Comparison of ENCODE assay signal across 1 cellular context in the genomic region with DNA sequence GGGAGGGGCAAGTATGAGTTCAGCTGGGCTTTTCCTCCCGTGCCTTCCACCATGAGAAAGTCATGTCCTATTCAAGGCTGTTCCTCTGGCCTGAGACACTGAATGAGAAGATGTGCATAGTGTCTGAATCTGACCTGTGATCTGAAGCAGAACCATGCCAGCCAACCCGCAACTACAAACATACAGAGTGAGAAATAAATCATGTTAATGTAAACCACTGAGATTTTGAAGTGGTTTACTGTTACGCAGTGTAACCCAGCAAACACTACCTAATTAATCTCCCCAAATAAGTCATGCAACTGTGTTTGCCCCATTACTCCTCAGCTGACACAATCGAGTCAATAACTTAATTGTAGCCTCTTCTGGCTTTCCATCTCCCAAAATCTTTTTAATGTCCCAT.
TF ChIP-seq lines count a peak whose summit lies in the region.

No MANE protein-coding gene starts in this region.

TF ChIP-seq in GM12878, 131 proteins besides CTCF, POLR2A, EP300 and RAD21 (continued from another document):
- TF ChIP-seq, protein P1, sequence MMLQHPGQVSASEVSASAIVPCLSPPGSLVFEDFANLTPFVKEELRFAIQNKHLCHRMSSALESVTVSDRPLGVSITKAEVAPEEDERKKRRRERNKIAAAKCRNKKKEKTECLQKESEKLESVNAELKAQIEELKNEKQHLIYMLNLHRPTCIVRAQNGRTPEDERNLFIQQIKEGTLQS (IDR thresholded peaks at IDR 0.05; ENCODE audit: borderline replicate concordance, extremely low read depth, low read depth, low read length): no peak
- TF ChIP-seq, protein P2, sequence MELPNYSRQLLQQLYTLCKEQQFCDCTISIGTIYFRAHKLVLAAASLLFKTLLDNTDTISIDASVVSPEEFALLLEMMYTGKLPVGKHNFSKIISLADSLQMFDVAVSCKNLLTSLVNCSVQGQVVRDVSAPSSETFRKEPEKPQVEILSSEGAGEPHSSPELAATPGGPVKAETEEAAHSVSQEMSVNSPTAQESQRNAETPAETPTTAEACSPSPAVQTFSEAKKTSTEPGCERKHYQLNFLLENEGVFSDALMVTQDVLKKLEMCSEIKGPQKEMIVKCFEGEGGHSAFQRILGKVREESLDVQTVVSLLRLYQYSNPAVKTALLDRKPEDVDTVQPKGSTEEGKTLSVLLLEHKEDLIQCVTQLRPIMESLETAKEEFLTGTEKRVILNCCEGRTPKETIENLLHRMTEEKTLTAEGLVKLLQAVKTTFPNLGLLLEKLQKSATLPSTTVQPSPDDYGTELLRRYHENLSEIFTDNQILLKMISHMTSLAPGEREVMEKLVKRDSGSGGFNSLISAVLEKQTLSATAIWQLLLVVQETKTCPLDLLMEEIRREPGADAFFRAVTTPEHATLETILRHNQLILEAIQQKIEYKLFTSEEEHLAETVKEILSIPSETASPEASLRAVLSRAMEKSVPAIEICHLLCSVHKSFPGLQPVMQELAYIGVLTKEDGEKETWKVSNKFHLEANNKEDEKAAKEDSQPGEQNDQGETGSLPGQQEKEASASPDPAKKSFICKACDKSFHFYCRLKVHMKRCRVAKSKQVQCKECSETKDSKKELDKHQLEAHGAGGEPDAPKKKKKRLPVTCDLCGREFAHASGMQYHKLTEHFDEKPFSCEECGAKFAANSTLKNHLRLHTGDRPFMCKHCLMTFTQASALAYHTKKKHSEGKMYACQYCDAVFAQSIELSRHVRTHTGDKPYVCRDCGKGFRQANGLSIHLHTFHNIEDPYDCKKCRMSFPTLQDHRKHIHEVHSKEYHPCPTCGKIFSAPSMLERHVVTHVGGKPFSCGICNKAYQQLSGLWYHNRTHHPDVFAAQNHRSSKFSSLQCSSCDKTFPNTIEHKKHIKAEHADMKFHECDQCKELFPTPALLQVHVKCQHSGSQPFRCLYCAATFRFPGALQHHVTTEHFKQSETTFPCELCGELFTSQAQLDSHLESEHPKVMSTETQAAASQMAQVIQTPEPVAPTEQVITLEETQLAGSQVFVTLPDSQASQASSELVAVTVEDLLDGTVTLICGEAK (IDR thresholded peaks at IDR 0.05; ENCODE audit: borderline replicate concordance): no peak
- TF ChIP-seq NFXL1 (IDR thresholded peaks at IDR 0.05; ENCODE audit: borderline replicate concordance) (no peak), ATF2 (IDR thresholded peaks at IDR 0.05; ENCODE audit: low read length) (no peak), FOS (IDR thresholded peaks at IDR 0.05; ENCODE audit: borderline replicate concordance, extremely low read depth, insufficient read length) (no peak), CHD4 (IDR thresholded peaks at IDR 0.05) (no peak), SMARCA5 (IDR thresholded peaks at IDR 0.05) (no peak), NFIC (IDR thresholded peaks at IDR 0.05; ENCODE audit: low read depth, low read length) (no peak), FOXK2 (IDR thresholded peaks at IDR 0.05) (no peak), NR2F1 (conservative IDR thresholded peaks at IDR 0.05) (peak; percentile 57; the same call in 1 of the 2 replicates), ESRRA (IDR thresholded peaks at IDR 0.05; ENCODE audit: low read length) (no peak), CBFB (IDR thresholded peaks at IDR 0.05; ENCODE audit: low read depth) (no peak), STAT3 (IDR thresholded peaks at IDR 0.05; ENCODE audit: low read depth, low read length) (no peak), GATAD2B (conservative IDR thresholded peaks at IDR 0.05; ENCODE audit: low read depth) (no peak), SREBF1 (IDR thresholded peaks at IDR 0.05; ENCODE audit: low read length) (no peak), KAT2A (conservative IDR thresholded peaks at IDR 0.05; ENCODE audit: control insufficient read depth, low read depth, low read length) (no peak), MTA2 (IDR thresholded peaks at IDR 0.05; ENCODE audit: low read depth) (peak; percentile 91), BHLHE40 (IDR thresholded peaks at IDR 0.05; ENCODE audit: borderline replicate concordance in 1 of 2, low read depth in 2 of 2, low read length in 1 of 2) (no peak), GABPA (IDR thresholded peaks at IDR 0.05; ENCODE audit: low read depth) (no peak), PAX5 (IDR thresholded peaks at IDR 0.05; ENCODE audit: borderline replicate concordance, low read depth, low read length) (0 out of 2 replicates have a peak, but pooled peaks have one; percentile 17), BCL11A (IDR thresholded peaks at IDR 0.05; ENCODE audit: low read depth, low read length) (peak; percentile 21; the same call in 1 of the 2 replicates), ASH2L (IDR thresholded peaks at IDR 0.05; ENCODE audit: borderline replicate concordance, low read depth) (no peak), ZBTB4 (CRISPR knock-in tag; IDR thresholded peaks at IDR 0.05) (no peak)
